In genomic region chr18:50268022-50268747, GRCh38 we compare ENCODE assay signal across 8 cellular contexts. TPM values are rescaled to one million over a fixed set of nuclear protein-coding genes. Genes with fewer than 3 reads are reported as not detected.
DNase-seq lines count a peak whose midpoint lies in the region; ATAC-seq lines count a peak whose summit lies in the region.

No MANE protein-coding gene starts in this region.

- CTCF ChIA-PET in CD8-positive, alpha-beta memory T cell (lab: Charles Lee), result interaction anchor here (0.7 to 2.7 kb wide), 10 partner anchors 11 to 757 kb away, joined by 3 to 20 read pairs (median 4); partner anchors contain the start of gene MBD1

- DNase-seq in CD8-positive, alpha-beta memory T cell, result peak; percentile 66 to 83 (median 68)
- DNase-seq in activated CD8-positive, alpha-beta memory T cell treated with anti-CD3 and anti-CD28 coated beads for 4 hours (ENCODE audit: low read depth in 2 of 2), result peak; percentile 60 to 64
- DNase-seq in epidermal melanocyte (ENCODE audit: insufficient read length, low spot score) (peak; percentile 80), NCI-H2081 (lab: John Stamatoyannopoulos, UW) (no peak)
- DNase-seq in stimulated activated CD8-positive, alpha-beta memory T cell treated with anti-CD3 and anti-CD28 coated beads, Interleukin-7, amount 100 ng/mL, for 1 hour (ENCODE audit: low read depth in 2 of 2), result peak; percentile 56 to 64

- peaks cover 20% of the 10 kb centered on the region for H3K36me3 ChIP-seq in CD8-positive, alpha-beta memory T cell (ENCODE audit: insufficient read depth, low read length)
- H3K36me3 ChIP-seq in mucosa of rectum (ENCODE audit: control insufficient read depth in 2 of 2, insufficient read depth in 2 of 2, low read length in 2 of 2), result peaks cover 27 to 44% of the 10 kb centered on the region in 2 donors

- peak overlapping the region; percentile 44 for H3K4me3 ChIP-seq in CD8-positive, alpha-beta memory T cell (ENCODE audit: low read length)
- peak overlapping the region; percentile 56 to 77 for H3K4me3 ChIP-seq in mucosa of rectum (ENCODE audit: low read length in 2 of 2)

- H3K9me3 Mint-ChIP-seq in CD8-positive, alpha-beta memory T cell, result no peaks in the 10 kb centered on the region

- H3K27ac Mint-ChIP-seq in CD8-positive, alpha-beta memory T cell, result peak overlapping the region in 5 of 8 donors; percentile 29 to 88 (median 64)

- no peak overlapping the region for H3K27ac ChIP-seq in CD8-positive, alpha-beta memory T cell (ENCODE audit: low read depth, low read length)
- peak overlapping the region; percentile 49 to 78 for H3K27ac ChIP-seq in mucosa of rectum (ENCODE audit: low read depth in 2 of 2, low read length in 2 of 2)

- ATAC-seq in GM19455 (IDR thresholded peaks at IDR 0.05; ENCODE audit: unreplicated experiment) (peak; percentile 71), HG03571 (IDR thresholded peaks at IDR 0.05; ENCODE audit: unreplicated experiment) (peak; percentile 68)

- H3K9ac ChIP-seq in mucosa of rectum (ENCODE audit: low read depth in 1 of 2, low read length in 2 of 2), result peak overlapping the region; percentile 56 to 64

- peaks cover 0 to 1% of the 10 kb centered on the region in 2 donors for H3K27me3 Mint-ChIP-seq in CD8-positive, alpha-beta memory T cell

- peaks cover 5 to 42% (median 11%) of the 10 kb centered on the region in 3 donors for H3K36me3 Mint-ChIP-seq in CD8-positive, alpha-beta memory T cell

- H3K4me3 Mint-ChIP-seq in CD8-positive, alpha-beta memory T cell, result peak overlapping the region; percentile 71 to 89 (median 80)

- H3K4me1 Mint-ChIP-seq in CD8-positive, alpha-beta memory T cell, result peaks cover 12 to 29% (median 24%) of the 10 kb centered on the region in 3 donors

- POLR2A ChIA-PET in CD8-positive, alpha-beta memory T cell (lab: Charles Lee), result interaction anchor here (1.2 kb wide), 1 partner anchor 20 kb away, joined by 3 read pairs; no protein-coding TSS in a partner anchor

- H3K4me1 ChIP-seq in CD8-positive, alpha-beta memory T cell (ENCODE audit: insufficient read depth, low read length), result peaks cover 22% of the 10 kb centered on the region
- peaks cover 5 to 9% of the 10 kb centered on the region in 2 donors for H3K4me1 ChIP-seq in mucosa of rectum (ENCODE audit: control insufficient read depth in 2 of 2, insufficient read depth in 2 of 2, low read length in 2 of 2)

- H3K27me3 ChIP-seq in CD8-positive, alpha-beta memory T cell (ENCODE audit: insufficient read depth, low read length, poor library complexity, severe bottlenecking), result no peaks in the 10 kb centered on the region
- H3K27me3 ChIP-seq in mucosa of rectum (ENCODE audit: control insufficient read depth in 2 of 2, insufficient read depth in 2 of 2, low read length in 2 of 2), result no peaks in the 10 kb centered on the region

- H3K9me3 ChIP-seq in CD8-positive, alpha-beta memory T cell (ENCODE audit: low read length), result no peaks in the 10 kb centered on the region
- no peaks in the 10 kb centered on the region for H3K9me3 ChIP-seq in mucosa of rectum (ENCODE audit: control insufficient read depth in 2 of 2, low read length in 2 of 2)

RNA-seq across cellular contexts. Expression of gene CFAP53, which starts 1.9 kb away (rescaled TPM):
- total RNA-seq in CD8-positive, alpha-beta memory T cell, result under 1 TPM; 0.49 to 0.53 TPM
- not detected for polyA plus RNA-seq in CD8-positive, alpha-beta memory T cell

RNA-seq across cellular contexts. Expression of gene MBD1, which starts 13.1 kb away (rescaled TPM):
- 10 to 100 TPM; 83.0 to 99.2 TPM for total RNA-seq in CD8-positive, alpha-beta memory T cell
- 38.7 TPM for polyA plus RNA-seq in CD8-positive, alpha-beta memory T cell

RNA-seq across cellular contexts. Expression of gene CXXC1, which starts 19.3 kb away (rescaled TPM):
- 100 to 1,000 TPM; 113 to 115 TPM for total RNA-seq in CD8-positive, alpha-beta memory T cell
- 64.6 TPM for polyA plus RNA-seq in CD8-positive, alpha-beta memory T cell

Comparison
In these comparisons a context has a peak if more than half of its experiments do, and no peak if none do; other contexts are left out.
1. DNase-seq: peak in CD8-positive, alpha-beta memory T cell (5 of 5), activated CD8-positive, alpha-beta memory T cell treated with anti-CD3 and anti-CD28 coated beads for 4 hours (2 of 2), epidermal melanocyte (single experiment) and stimulated activated CD8-positive, alpha-beta memory T cell treated with anti-CD3 and anti-CD28 coated beads, Interleukin-7, amount 100 ng/mL, for 1 hour (2 of 2); none in NCI-H2081 (0 of 2).